ENCODE assay signal across 24 cellular contexts in genomic region chr9:133880136-133880535, GRCh38.
DNase-seq lines count a peak whose midpoint lies in the region; ATAC-seq and TF ChIP-seq lines count a peak whose summit lies in the region.
"Had no signal": no experiment of that assay in that cellular context is flagged by ENCODE, and none has a peak within 500 bp of the region (broad histone marks: within the 10 kb centered on the region; RNA-seq: fewer than 3 reads in every experiment).

No MANE protein-coding gene starts in this region.

- no peaks in the 10 kb centered on the region for H3K9me3 ChIP-seq in breast epithelium
- H3K9me3 ChIP-seq: gastroesophageal sphincter, stomach, thyroid gland had no signal

- H3K27ac ChIP-seq in breast epithelium = no peak overlapping the region
- H3K27ac ChIP-seq: gastroesophageal sphincter, SK-N-MC, stomach, thyroid gland had no signal

- H3K4me1 ChIP-seq in breast epithelium = peaks cover 0 to 7% of the 10 kb centered on the region in 2 donors

- H3K27me3 Mint-ChIP-seq in MCF 10A (ENCODE audit: insufficient read depth, unreplicated experiment) (no peaks in the 10 kb centered on the region), brain (peaks cover 9% of the 10 kb centered on the region), nephron (ENCODE audit: low read depth) (peaks cover 4% of the 10 kb centered on the region)
- H3K27me3 Mint-ChIP-seq: activated CD8-positive, alpha-beta memory T cell treated with anti-CD3 and anti-CD28 coated beads, Interleukin-2, amount 10 ng/mL, durations not matched to agents 7 days and 5 days; activated naive CD8-positive, alpha-beta T cell treated with anti-CD3 and anti-CD28 coated beads, Interleukin-2, amount 50 U/mL, for 24 hours; memory B cell had no signal

- peaks cover 53% of the 10 kb centered on the region for H3K4me1 Mint-ChIP-seq in MCF 10A (ENCODE audit: insufficient read depth, unreplicated experiment)
- H3K4me1 Mint-ChIP-seq in brain = peaks cover 99% of the 10 kb centered on the region
- H3K4me1 Mint-ChIP-seq in nephron = peaks cover 45% of the 10 kb centered on the region
- H3K4me1 Mint-ChIP-seq: activated CD8-positive, alpha-beta memory T cell treated with anti-CD3 and anti-CD28 coated beads, Interleukin-2, amount 10 ng/mL, durations not matched to agents 7 days and 5 days; activated naive CD8-positive, alpha-beta T cell treated with anti-CD3 and anti-CD28 coated beads, Interleukin-2, amount 50 U/mL, for 24 hours; immature natural killer cell had no signal

- H3K9me3 Mint-ChIP-seq in MCF 10A (ENCODE audit: unreplicated experiment) (no peaks in the 10 kb centered on the region), brain (no peaks in the 10 kb centered on the region), nephron (no peaks in the 10 kb centered on the region)
- H3K9me3 Mint-ChIP-seq: activated naive CD8-positive, alpha-beta T cell treated with anti-CD3 and anti-CD28 coated beads, Interleukin-2, amount 50 U/mL, for 24 hours; immature natural killer cell; memory B cell had no signal

- H3K4me3 Mint-ChIP-seq in MCF 10A (ENCODE audit: unreplicated experiment) = no peak overlapping the region
- no peak overlapping the region for H3K4me3 Mint-ChIP-seq in brain
- H3K4me3 Mint-ChIP-seq in nephron = no peak overlapping the region
- H3K4me3 Mint-ChIP-seq: activated CD8-positive, alpha-beta memory T cell treated with anti-CD3 and anti-CD28 coated beads, Interleukin-2, amount 10 ng/mL, durations not matched to agents 7 days and 5 days; activated naive CD8-positive, alpha-beta T cell treated with anti-CD3 and anti-CD28 coated beads, Interleukin-2, amount 50 U/mL, for 24 hours; immature natural killer cell; memory B cell had no signal

- CTCF ChIA-PET in MCF 10A (lab: Yijun Ruan, JAX) = interaction anchor here (0.7 to 1.3 kb wide), 2 partner anchors 114 to 1640 kb away, joined by 3 to 4 read pairs; no protein-coding TSS in a partner anchor

- DNase-seq in MCF 10A (ENCODE audit: unreplicated experiment) (no peak), breast epithelium (ENCODE audit: low spot score in 2 of 2) (no peak), NCI-H1930 (lab: John Stamatoyannopoulos, UW) (no peak), MV-4-11 (lab: John Stamatoyannopoulos, UW) (no peak)
- DNase-seq: ACHN; activated CD8-positive, alpha-beta memory T cell treated with anti-CD3 and anti-CD28 coated beads, Interleukin-2, amount 10 ng/mL, durations not matched to agents 7 days and 5 days; activated naive CD8-positive, alpha-beta T cell treated with anti-CD3 and anti-CD28 coated beads, Interleukin-2, amount 50 U/mL, for 24 hours; activated T-cell treated with anti-CD3 and anti-CD28 coated beads, Interleukin-2, amount 50 U/mL, for 48 hours; cerebellar nuclear complex; DMS53; hypothalamus; immature natural killer cell; left colon; NCI-H187 treated with DMSO at 0.1 percent for 48 hours; NCI-H345; NCI-H774; stomach; thyroid gland had no signal

- TF ChIP-seq POLR2A in breast epithelium (IDR thresholded peaks at IDR 0.05) = no peak

- intact Hi-C loops in MCF 10A (cut with micrococcal nuclease) = no loop called here
- intact Hi-C loops in breast epithelium (cut with DNase I; ENCODE audit: low total_unique reads) = loop anchor here (10.0 kb wide), 1 partner anchor 45 kb away; no protein-coding TSS in a partner anchor

- H3K36me3 Mint-ChIP-seq in MCF 10A (ENCODE audit: insufficient read depth, unreplicated experiment) (no peaks in the 10 kb centered on the region), brain (no peaks in the 10 kb centered on the region), nephron (ENCODE audit: low read depth) (no peaks in the 10 kb centered on the region)
- H3K36me3 Mint-ChIP-seq: activated CD8-positive, alpha-beta memory T cell treated with anti-CD3 and anti-CD28 coated beads, Interleukin-2, amount 10 ng/mL, durations not matched to agents 7 days and 5 days; immature natural killer cell had no signal

- no peaks in the 10 kb centered on the region for H3K36me3 ChIP-seq in breast epithelium
- H3K36me3 ChIP-seq: gastroesophageal sphincter, stomach, thyroid gland had no signal

- BruUV-seq in MCF 10A (replicated peaks; lab: Mats Ljungman, UMichigan) = no TSS peak

- POLR2A ChIA-PET in MCF 10A (lab: Yijun Ruan, JAX) = interaction anchor here (0.7 to 2.7 kb wide), 3 partner anchors 9 to 64 kb away, joined by 3 to 11 read pairs (median 7); no protein-coding TSS in a partner anchor

- H3K27me3 ChIP-seq in breast epithelium = no peaks in the 10 kb centered on the region
- H3K27me3 ChIP-seq: gastroesophageal sphincter, stomach, thyroid gland had no signal

- TF ChIP-seq CTCF in MCF 10A (IDR thresholded peaks at IDR 0.05; ENCODE audit: unreplicated experiment) (no peak), breast epithelium (IDR thresholded peaks at IDR 0.05) (no peak), brain (conservative IDR thresholded peaks at IDR 0.05) (no peak), nephron (IDR thresholded peaks at IDR 0.05; ENCODE audit: unreplicated experiment in 3 of 3) (no peak)

- H3K4me3 ChIP-seq in breast epithelium = no peak overlapping the region
- H3K4me3 ChIP-seq: gastroesophageal sphincter, SK-N-MC, stomach, thyroid gland had no signal

- H3K27ac Mint-ChIP-seq in MCF 10A (ENCODE audit: low read depth, unreplicated experiment) (peak overlapping the region; percentile 99), brain (peak overlapping the region; percentile 64 to 91 (median 82)), nephron (peak overlapping the region; percentile 22 to 74 (median 58))
- H3K27ac Mint-ChIP-seq: activated CD8-positive, alpha-beta memory T cell treated with anti-CD3 and anti-CD28 coated beads, Interleukin-2, amount 10 ng/mL, durations not matched to agents 7 days and 5 days; activated naive CD8-positive, alpha-beta T cell treated with anti-CD3 and anti-CD28 coated beads, Interleukin-2, amount 50 U/mL, for 24 hours; immature natural killer cell; memory B cell had no signal

- ATAC-seq in GM19463 (IDR thresholded peaks at IDR 0.05; ENCODE audit: unreplicated experiment) = no peak
- ATAC-seq: activated CD8-positive, alpha-beta memory T cell treated with anti-CD3 and anti-CD28 coated beads, Interleukin-2, amount 10 ng/mL, durations not matched to agents 7 days and 5 days; activated naive CD8-positive, alpha-beta T cell treated with anti-CD3 and anti-CD28 coated beads, Interleukin-2, amount 50 U/mL, for 24 hours; gastroesophageal sphincter; left colon had no signal
